27 cellular contexts compared by ENCODE assay signal in genomic region chr5:128613111-128613510, GRCh38.
"Had no signal": no experiment of that assay in that cellular context is flagged by ENCODE, and none has a peak within 500 bp of the region (broad histone marks: within the 10 kb centered on the region; RNA-seq: fewer than 3 reads in every experiment).

No MANE protein-coding gene starts in this region.

- H3K36me3 ChIP-seq: breast epithelium, Peyer's patch had no signal

- ATAC-seq: activated T-cell treated with anti-CD3 and anti-CD28 coated beads, Interleukin-2, amount 50 U/mL, for 4 hours; K562; T-helper 17 cell had no signal

- H3K4me3 Mint-ChIP-seq: activated B cell treated with CpG ODN at 0.5 μM for 24 hours; activated CD4-positive, alpha-beta memory T cell treated with anti-CD3 and anti-CD28 coated beads for 36 hours; activated CD4-positive, alpha-beta T cell treated with anti-CD3 and anti-CD28 coated beads, Interleukin-2, amount 10 ng/mL, durations not matched to agents 24 days and 14 days; activated naive CD4-positive, alpha-beta T cell treated with anti-CD3 and anti-CD28 coated beads, Interleukin-2, amount 10 ng/mL, durations not matched to agents 7 days and 5 days; activated naive CD8-positive, alpha-beta T cell treated with anti-CD3 and anti-CD28 coated beads for 36 hours; activated T-cell treated with anti-CD3 and anti-CD28 coated beads, Interleukin-2, amount 50 U/mL, for 4 hours; T-helper 17 cell had no signal

- H3K4me1 Mint-ChIP-seq: activated B cell treated with CpG ODN at 0.5 μM for 24 hours; activated CD4-positive, alpha-beta T cell treated with anti-CD3 and anti-CD28 coated beads, Interleukin-2, amount 10 ng/mL, durations not matched to agents 24 days and 14 days; activated naive CD4-positive, alpha-beta T cell treated with anti-CD3 and anti-CD28 coated beads, Interleukin-2, amount 10 ng/mL, durations not matched to agents 7 days and 5 days; activated naive CD8-positive, alpha-beta T cell treated with anti-CD3 and anti-CD28 coated beads for 36 hours; T-helper 17 cell had no signal

- H3K36me3 Mint-ChIP-seq: activated CD4-positive, alpha-beta memory T cell treated with anti-CD3 and anti-CD28 coated beads for 36 hours; activated naive CD4-positive, alpha-beta T cell treated with anti-CD3 and anti-CD28 coated beads, Interleukin-2, amount 10 ng/mL, durations not matched to agents 7 days and 5 days; activated naive CD8-positive, alpha-beta T cell treated with anti-CD3 and anti-CD28 coated beads for 36 hours had no signal

- H3K4me1 ChIP-seq: breast epithelium, Peyer's patch had no signal

- DNase-seq: activated B cell treated with CpG ODN at 0.5 μM for 24 hours; activated CD4-positive, alpha-beta memory T cell treated with anti-CD3 and anti-CD28 coated beads for 36 hours; activated CD4-positive, alpha-beta T cell treated with anti-CD3 and anti-CD28 coated beads for 1 hour; activated CD4-positive, alpha-beta T cell treated with anti-CD3 and anti-CD28 coated beads, Interleukin-2, amount 10 ng/mL, durations not matched to agents 24 days and 14 days; activated CD8-positive, alpha-beta memory T cell treated with anti-CD3 and anti-CD28 coated beads for 24 hours; activated gamma-delta T cell treated with Interleukin-2 at 50 U/mL for 16 hours; activated naive CD4-positive, alpha-beta T cell treated with anti-CD3 and anti-CD28 coated beads, Interleukin-2, amount 10 ng/mL, durations not matched to agents 7 days and 5 days; activated naive CD8-positive, alpha-beta T cell treated with anti-CD3 and anti-CD28 coated beads for 36 hours; activated T-cell treated with anti-CD3 and anti-CD28 coated beads, Interleukin-2, amount 50 U/mL, for 4 hours; anterior cingulate cortex; central memory CD4-positive, alpha-beta T cell; Kasumi-1; NCI-H1048; NCI-H2029; NCI-H2107; NCI-H510A treated with DMSO at 0.1 percent for 48 hours; NCI-H69; NK-92 treated with Interleukin-12 subunit alpha and Interleukin-12 subunit beta, amount 100 ng/mL, for 24 hours; OCI-M1; Peyer's patch; SHP77; T-helper 17 cell; T-helper 9 cell had no signal

- H3K27ac ChIP-seq: breast epithelium, Peyer's patch, RWPE1 had no signal

- H3K27me3 Mint-ChIP-seq: activated B cell treated with CpG ODN at 0.5 μM for 24 hours; activated CD4-positive, alpha-beta memory T cell treated with anti-CD3 and anti-CD28 coated beads for 36 hours; activated CD4-positive, alpha-beta T cell treated with anti-CD3 and anti-CD28 coated beads, Interleukin-2, amount 10 ng/mL, durations not matched to agents 24 days and 14 days; activated naive CD4-positive, alpha-beta T cell treated with anti-CD3 and anti-CD28 coated beads, Interleukin-2, amount 10 ng/mL, durations not matched to agents 7 days and 5 days; T-helper 17 cell had no signal

- H3K27me3 ChIP-seq: breast epithelium, Peyer's patch had no signal

- H3K27ac Mint-ChIP-seq: activated B cell treated with CpG ODN at 0.5 μM for 24 hours; activated CD4-positive, alpha-beta memory T cell treated with anti-CD3 and anti-CD28 coated beads for 36 hours; activated CD4-positive, alpha-beta T cell treated with anti-CD3 and anti-CD28 coated beads, Interleukin-2, amount 10 ng/mL, durations not matched to agents 24 days and 14 days; activated naive CD4-positive, alpha-beta T cell treated with anti-CD3 and anti-CD28 coated beads, Interleukin-2, amount 10 ng/mL, durations not matched to agents 7 days and 5 days; activated naive CD8-positive, alpha-beta T cell treated with anti-CD3 and anti-CD28 coated beads for 36 hours; activated T-helper 2 cell treated with anti-CD3 and anti-CD28 coated beads, Interferon-gamma antibody, Interleukin-2, Interleukin-4, amounts not matched to agents 10 μg/mL and 5 μg/mL and 100 μg/mL, durations not matched to agents 14 hours and 24 hours and 36 hours; T-helper 17 cell had no signal

- FAIRE-seq: K562 had no signal

- H3K4me3 ChIP-seq: breast epithelium, K562, Peyer's patch had no signal

- H3K9me3 Mint-ChIP-seq: activated B cell treated with CpG ODN at 0.5 μM for 24 hours; activated CD4-positive, alpha-beta T cell treated with anti-CD3 and anti-CD28 coated beads, Interleukin-2, amount 10 ng/mL, durations not matched to agents 24 days and 14 days had no signal
